In genomic region chr16:23786964-23787571, GRCh38 we compare ENCODE assay signal across 29 cellular contexts. TPM values are rescaled to one million over a fixed set of nuclear protein-coding genes. Genes with fewer than 3 reads are reported as not detected.
DNase-seq lines count a peak whose midpoint lies in the region; ATAC-seq and TF ChIP-seq lines count a peak whose summit lies in the region.
"Had no signal": no experiment of that assay in that cellular context is flagged by ENCODE, and none has a peak within 500 bp of the region (broad histone marks: within the 10 kb centered on the region; RNA-seq: fewer than 3 reads in every experiment).

No MANE protein-coding gene starts in this region.

- POLR2A ChIA-PET in WTC11 (lab: Charles Lee) (no interaction called here), A673 (lab: Charles Lee; ENCODE audit: low non-redundant PET) (interaction anchor here (0.6 kb wide), 1 partner anchor 108 kb away, joined by 4 read pairs; no protein-coding TSS in a partner anchor)

- H2AFZ ChIP-seq in neural progenitor cell (replicated peaks), result no peak overlapping the region
- H2AFZ ChIP-seq: PC-9 had no signal

- CTCF ChIA-PET in WTC11 (lab: Charles Lee), result interaction anchor here (0.6 to 3.4 kb wide), 13 partner anchors 10 to 284 kb away, joined by 3 to 19 read pairs (median 5); partner anchors contain the start of gene CHP2
- CTCF ChIA-PET in A673 (lab: Charles Lee), result no interaction called here

- H3K36me3 ChIP-seq in H7 (replicated peaks; ENCODE audit: control insufficient read depth, insufficient read depth, low read length) (no peaks in the 10 kb centered on the region), iPS DF 6.9 (ENCODE audit: control insufficient read depth, insufficient read depth, low read length) (no peaks in the 10 kb centered on the region), neural progenitor cell (no peaks in the 10 kb centered on the region), A673 (ENCODE audit: insufficient read depth, low read length, poor library complexity, severe bottlenecking) (no peaks in the 10 kb centered on the region)
- H3K36me3 ChIP-seq: HAP-1, SJCRH30 had no signal

- H4K20me1 ChIP-seq in neural progenitor cell (ENCODE audit: low read depth), result no peaks in the 10 kb centered on the region

- DNase-seq in H7, result peak; percentile 25
- DNase-seq in WTC11 (ENCODE audit: low spot score), result peak; percentile 30
- DNase-seq in iPS DF 6.9 (ENCODE audit: low read depth, low spot score), result peak; percentile 31
- DNase-seq in neural progenitor cell (ENCODE audit: low spot score), result peak; percentile 57
- DNase-seq in hypothalamus (lab: John Stamatoyannopoulos, UW), result no peak
- no peak for DNase-seq in NCI-H2196 (lab: John Stamatoyannopoulos, UW; ENCODE audit: unreplicated experiment)
- DNase-seq in A673 (ENCODE audit: low spot score), result no peak
- DNase-seq in NCI-H187 treated with DMSO at 0.1 percent for 48 hours (lab: John Stamatoyannopoulos, UW), result no peak
- DNase-seq: C1 segment of cervical spinal cord; CD8-positive, alpha-beta T cell; DMS 273 treated with DMSO at 0.1 percent for 48 hours; DMS79; HFFc6; NCI-H1048; NCI-H1417; NCI-H1694 treated with DMSO at 0.1 percent for 48 hours; NCI-H2171 treated with DMSO at 0.1 percent for 48 hours; NCI-H446; NCI-H524 treated with DMSO at 0.1 percent for 48 hours; NCI-H774; NK-92 treated with Interleukin-12 subunit alpha and Interleukin-12 subunit beta, amount 100 ng/mL, for 24 hours; PC-9; SJCRH30 had no signal

- H3K27me3 Mint-ChIP-seq in WTC11 (ENCODE audit: low read depth) (peaks cover 82% of the 10 kb centered on the region), neural progenitor cell (ENCODE audit: insufficient read depth, low read depth) (peaks cover 4% of the 10 kb centered on the region)

- H3K4me2 ChIP-seq in neural progenitor cell, result peak overlapping the region; percentile 70
- H3K4me2 ChIP-seq: A549, PC-9 had no signal

- peak; percentile 83 for ATAC-seq in WTC11
- ATAC-seq: A549; CD8-positive, alpha-beta T cell; Right ventricle myocardium inferior; SK-N-SH treated with all-trans-retinoic acid at 6 μM for 48 hours had no signal

- no peaks in the 10 kb centered on the region for H3K79me2 ChIP-seq in neural progenitor cell (ENCODE audit: low read depth)

- H3K9me3 ChIP-seq in iPS DF 6.9 (ENCODE audit: control insufficient read depth, insufficient read depth, low read length) (no peaks in the 10 kb centered on the region), neural progenitor cell (ENCODE audit: low read depth) (no peaks in the 10 kb centered on the region), A673 (ENCODE audit: low read depth, low read length, poor library complexity, severe bottlenecking) (no peaks in the 10 kb centered on the region)
- H3K9me3 ChIP-seq: A549, HAP-1, SJCRH30 had no signal

- H3K4me1 ChIP-seq in iPS DF 6.9 (ENCODE audit: control insufficient read depth, insufficient read depth, low read length), result peaks cover 6% of the 10 kb centered on the region; the same call in 1 of the 2 replicates
- peaks cover 16% of the 10 kb centered on the region for H3K4me1 ChIP-seq in neural progenitor cell
- H3K4me1 ChIP-seq in A673 (ENCODE audit: insufficient read depth, low read length, poor library complexity, severe bottlenecking), result no peaks in the 10 kb centered on the region
- H3K4me1 ChIP-seq: A549, HAP-1, SJCRH30 had no signal

- intact Hi-C loops in A673 (cut with micrococcal nuclease; ENCODE audit: unreplicated experiment), result no loop called here

- peaks cover 10% of the 10 kb centered on the region for H3K9me3 Mint-ChIP-seq in WTC11
- H3K9me3 Mint-ChIP-seq in neural progenitor cell, result no peaks in the 10 kb centered on the region
- H3K9me3 Mint-ChIP-seq: CD8-positive, alpha-beta T cell; HFFc6 had no signal

- H3K27me3 ChIP-seq in H7 (ENCODE audit: control insufficient read depth, insufficient read depth, low read length) (no peaks in the 10 kb centered on the region; the same call in 1 of the 2 replicates), iPS DF 6.9 (ENCODE audit: control insufficient read depth, insufficient read depth, low read length) (no peaks in the 10 kb centered on the region), neural progenitor cell (no peaks in the 10 kb centered on the region), A673 (replicated peaks; ENCODE audit: insufficient read depth, low read depth, low read length, poor library complexity) (no peaks in the 10 kb centered on the region)

- H3K4me3 Mint-ChIP-seq in WTC11 (peak overlapping the region; percentile 26), neural progenitor cell (no peak overlapping the region)
- H3K4me3 Mint-ChIP-seq: CD8-positive, alpha-beta T cell; HFFc6; IgD-negative memory B cell had no signal

- H3K27ac Mint-ChIP-seq in WTC11 (peak overlapping the region; percentile 73), neural progenitor cell (no peak overlapping the region)
- H3K27ac Mint-ChIP-seq: CD8-positive, alpha-beta T cell; HFFc6; IgD-negative memory B cell had no signal

- TF ChIP-seq CTCF in WTC11 (IDR thresholded peaks at IDR 0.05), result no peak
- TF ChIP-seq CTCF in neural progenitor cell (IDR thresholded peaks at IDR 0.05), result no peak
- TF ChIP-seq CTCF in A673 (conservative IDR thresholded peaks at IDR 0.05; ENCODE audit: low read depth, low read length), result no peak

- no TSS peak for BruUV-seq in A673 (replicated peaks; lab: Mats Ljungman, UMichigan)

- H3K27ac ChIP-seq in iPS DF 6.9 (ENCODE audit: low read length) (peak overlapping the region; percentile 57), neural progenitor cell (no peak overlapping the region), A673 (ENCODE audit: low read depth, low read length, poor library complexity, severe bottlenecking) (no peak overlapping the region)
- H3K27ac ChIP-seq: A549, PC-9, SJCRH30 had no signal

- H3K36me3 Mint-ChIP-seq in WTC11, result peaks cover 6% of the 10 kb centered on the region; the same call in 1 of the 2 replicates
- no peaks in the 10 kb centered on the region for H3K36me3 Mint-ChIP-seq in neural progenitor cell
- H3K36me3 Mint-ChIP-seq: CD8-positive, alpha-beta T cell; IgD-negative memory B cell had no signal

- no peak overlapping the region for H3K4me3 ChIP-seq in H7 (ENCODE audit: insufficient read depth, low read depth, low read length)
- H3K4me3 ChIP-seq in iPS DF 6.9 (ENCODE audit: low read length), result no peak overlapping the region
- H3K4me3 ChIP-seq in neural progenitor cell, result peak overlapping the region; percentile 15
- H3K4me3 ChIP-seq in A673 (ENCODE audit: low read depth, low read length, poor library complexity, severe bottlenecking), result no peak overlapping the region
- H3K4me3 ChIP-seq: A549, HAP-1, PC-9, SJCRH30 had no signal

- peaks cover 22% of the 10 kb centered on the region for H3F3A ChIP-seq in neural progenitor cell (ENCODE audit: low read depth)

- H3K9ac ChIP-seq in neural progenitor cell, result no peak overlapping the region

- no CpG with 5 or more reads among the region's 6 CpGs for WGBS in iPS DF 6.9 (ENCODE audit: insufficient coverage, insufficient read length)

- H3K4me1 Mint-ChIP-seq in WTC11, result peaks cover 54% of the 10 kb centered on the region
- no peaks in the 10 kb centered on the region for H3K4me1 Mint-ChIP-seq in neural progenitor cell

TF ChIP-seq in WTC11, 78 proteins besides CTCF, POLR2A, EP300 and RAD21:
- no peak for TF ChIP-seq STAT6 (CRISPR knock-in tag; conservative IDR thresholded peaks at IDR 0.05; ENCODE audit: low read depth)
- TF ChIP-seq TEAD1 (CRISPR knock-in tag; IDR thresholded peaks at IDR 0.05), result peak; percentile 57; the same call in 1 of the 2 replicates
- no peak for TF ChIP-seq NFE2L1 (CRISPR knock-in tag; IDR thresholded peaks at IDR 0.05)
- TF ChIP-seq ZNF263 (CRISPR knock-in tag; IDR thresholded peaks at IDR 0.05; ENCODE audit: low read depth), result no peak

RNA-seq across cellular contexts. Expression of gene CHP2, which starts 32.2 kb away (rescaled TPM):
- 1.9 and 2.1 TPM in 2 replicates for total RNA-seq in H7 (2014; rRNA removed; shearing (Covaris generic))
- total RNA-seq in WTC11 (2021) (2.1 to 4.7 TPM (median 4.6 TPM) in 3 replicates), neural progenitor cell (ENCODE audit: low replicate concordance) (0.13 and 0.46 TPM in 2 replicates), A673 (2021) (0.99 and 1.0 TPM in 2 replicates)
- total RNA-seq: CD8-positive, alpha-beta T cell; HFFc6; PC-9; Right ventricle myocardium inferior; RPMI7951; SJCRH30 had no signal

RNA-seq across cellular contexts. Expression of gene PRKCB, which starts 48.7 kb away (rescaled TPM):
- total RNA-seq in H7 (2014; rRNA removed; shearing (Covaris generic)), result 0.44 and 0.80 TPM in 2 replicates
- 6.9 to 13.4 TPM (median 11.3 TPM) in 3 replicates for total RNA-seq in WTC11 (2021)
- 5.0 and 9.5 TPM in 2 replicates for total RNA-seq in neural progenitor cell (ENCODE audit: low replicate concordance)
- total RNA-seq in A673 (2021), result 158 and 171 TPM in 2 replicates
- total RNA-seq: HFFc6, PC-9, RPMI7951, SJCRH30 had no signal

Comparison
In these comparisons a context has a peak if more than half of its experiments do, and no peak if none do; other contexts are left out.
1. DNase-seq: peak in H7 (single experiment), WTC11 (single experiment), iPS DF 6.9 (single experiment) and neural progenitor cell (single experiment); none in hypothalamus (0 of 51), NCI-H2196 (single experiment), A673 (single experiment) and NCI-H187 treated with DMSO at 0.1 percent for 48 hours (single experiment).
2. RNA of gene PRKCB, which starts 48.7 kb away (total RNA-seq): 158 to 171 TPM in A673; 5.0 to 9.5 TPM in neural progenitor cell, 6.9 to 13.4 TPM in WTC11 and 0.44 to 0.80 TPM in H7; every median in the first group is over 10 times any median in the second.